ENCODE assay signal across 31 cellular contexts in genomic region chr1:161265305-161265704, GRCh38. TPM values are rescaled to one million over a fixed set of nuclear protein-coding genes. Genes with fewer than 3 reads are reported as not detected.
"Had no signal": no experiment of that assay in that cellular context is flagged by ENCODE, and none has a peak within 500 bp of the region (broad histone marks: within the 10 kb centered on the region; RNA-seq: fewer than 3 reads in every experiment).

No MANE protein-coding gene starts in this region.

- H3K4me3 ChIP-seq: esophagus muscularis mucosa, gastrocnemius medialis had no signal

- H3K4me1 ChIP-seq: foreskin keratinocyte, gastrocnemius medialis had no signal

- ATAC-seq: activated naive CD4-positive, alpha-beta T cell treated with anti-CD3 and anti-CD28 coated beads, Interleukin-2, amount 50 U/mL, for 72 hours; activated T-cell treated with anti-CD3 and anti-CD28 coated beads, Interleukin-2, amount 50 U/mL, for 72 hours; effector memory CD8-positive, alpha-beta T cell; foreskin keratinocyte; gastrocnemius medialis had no signal

- H3K27ac Mint-ChIP-seq: activated CD4-positive, alpha-beta memory T cell treated with anti-CD3 and anti-CD28 coated beads, Interleukin-2, amount 10 ng/mL, durations not matched to agents 7 days and 5 days; activated CD4-positive, alpha-beta T cell treated with anti-CD3 and anti-CD28 coated beads, Interleukin-2, amount 10 ng/mL, durations not matched to agents 7 days and 5 days; activated naive CD4-positive, alpha-beta T cell treated with anti-CD3 and anti-CD28 coated beads, Interleukin-2, amount 10 ng/mL, durations not matched to agents 7 days and 5 days; activated naive CD4-positive, alpha-beta T cell treated with anti-CD3 and anti-CD28 coated beads, Interleukin-2, amount 50 U/mL, for 72 hours; activated naive CD8-positive, alpha-beta T cell treated with anti-CD3 and anti-CD28 coated beads, Interleukin-2, amount 10 ng/mL, durations not matched to agents 7 days and 5 days; activated T-cell treated with anti-CD3 and anti-CD28 coated beads, Interleukin-2, amount 50 U/mL, for 24 hours; activated T-cell treated with anti-CD3 and anti-CD28 coated beads, Interleukin-2, amount 50 U/mL, for 72 hours; effector memory CD8-positive, alpha-beta T cell had no signal

- H3K36me3 ChIP-seq: brain microvascular endothelial cell, esophagus muscularis mucosa, gastrocnemius medialis had no signal

- H3K9me3 Mint-ChIP-seq: activated CD4-positive, alpha-beta memory T cell treated with anti-CD3 and anti-CD28 coated beads, Interleukin-2, amount 10 ng/mL, durations not matched to agents 7 days and 5 days; activated CD4-positive, alpha-beta T cell treated with anti-CD3 and anti-CD28 coated beads, Interleukin-2, amount 10 ng/mL, durations not matched to agents 7 days and 5 days; activated naive CD4-positive, alpha-beta T cell treated with anti-CD3 and anti-CD28 coated beads, Interleukin-2, amount 10 ng/mL, durations not matched to agents 7 days and 5 days; activated naive CD4-positive, alpha-beta T cell treated with anti-CD3 and anti-CD28 coated beads, Interleukin-2, amount 50 U/mL, for 72 hours; activated naive CD8-positive, alpha-beta T cell treated with anti-CD3 and anti-CD28 coated beads, Interleukin-2, amount 10 ng/mL, durations not matched to agents 7 days and 5 days; activated T-cell treated with anti-CD3 and anti-CD28 coated beads, Interleukin-2, amount 50 U/mL, for 24 hours; activated T-cell treated with anti-CD3 and anti-CD28 coated beads, Interleukin-2, amount 50 U/mL, for 72 hours; effector memory CD8-positive, alpha-beta T cell had no signal

- H3K4me3 Mint-ChIP-seq: activated CD4-positive, alpha-beta memory T cell treated with anti-CD3 and anti-CD28 coated beads, Interleukin-2, amount 10 ng/mL, durations not matched to agents 7 days and 5 days; activated CD4-positive, alpha-beta T cell treated with anti-CD3 and anti-CD28 coated beads, Interleukin-2, amount 10 ng/mL, durations not matched to agents 7 days and 5 days; activated naive CD4-positive, alpha-beta T cell treated with anti-CD3 and anti-CD28 coated beads, Interleukin-2, amount 10 ng/mL, durations not matched to agents 7 days and 5 days; activated naive CD8-positive, alpha-beta T cell treated with anti-CD3 and anti-CD28 coated beads, Interleukin-2, amount 10 ng/mL, durations not matched to agents 7 days and 5 days; activated T-cell treated with anti-CD3 and anti-CD28 coated beads, Interleukin-2, amount 50 U/mL, for 24 hours; activated T-cell treated with anti-CD3 and anti-CD28 coated beads, Interleukin-2, amount 50 U/mL, for 72 hours; effector memory CD8-positive, alpha-beta T cell had no signal

- DNase-seq: activated CD4-positive, alpha-beta memory T cell treated with anti-CD3 and anti-CD28 coated beads, Interleukin-2, amount 10 ng/mL, durations not matched to agents 7 days and 5 days; activated CD4-positive, alpha-beta T cell treated with anti-CD3 and anti-CD28 coated beads for 1 hour; activated CD4-positive, alpha-beta T cell treated with anti-CD3 and anti-CD28 coated beads for 4 hours; activated CD4-positive, alpha-beta T cell treated with anti-CD3 and anti-CD28 coated beads, Interleukin-2, amount 10 ng/mL, durations not matched to agents 7 days and 5 days; activated CD4-positive, alpha-beta T cell treated with anti-CD3 and anti-CD28 coated beads, Interleukin-2, amount 50 U/mL, for 4 hours; activated CD8-positive, alpha-beta memory T cell treated with anti-CD3 and anti-CD28 coated beads, Interleukin-2, amount 50 U/mL, for 48 hours; activated gamma-delta T cell; activated naive CD4-positive, alpha-beta T cell; activated naive CD4-positive, alpha-beta T cell treated with anti-CD3 and anti-CD28 coated beads, Interleukin-2, amount 10 ng/mL, durations not matched to agents 7 days and 5 days; activated naive CD8-positive, alpha-beta T cell treated with anti-CD3 and anti-CD28 coated beads, Interleukin-2, amount 10 ng/mL, durations not matched to agents 7 days and 5 days; activated T-cell treated with anti-CD3 and anti-CD28 coated beads for 4 hours; activated T-cell treated with anti-CD3 and anti-CD28 coated beads, Interleukin-2, amount 50 U/mL, for 24 hours; activated T-cell treated with anti-CD3 and anti-CD28 coated beads, Interleukin-2, amount 50 U/mL, for 72 hours; amniotic stem cell; anterior cingulate cortex; brain microvascular endothelial cell; caudate nucleus; cortex of kidney; dermis blood vessel endothelial cell; effector CD4-positive, alpha-beta T cell; effector memory CD8-positive, alpha-beta T cell; erythroblast; foreskin keratinocyte; gastrocnemius medialis; T-helper 2 cell had no signal

- H3K9me3 ChIP-seq: esophagus muscularis mucosa, gastrocnemius medialis had no signal

- FAIRE-seq: astrocyte, colon had no signal

- H3K27ac ChIP-seq: brain microvascular endothelial cell, foreskin keratinocyte, gastrocnemius medialis had no signal

RNA-seq across cellular contexts. Expression of gene PCP4L1, which starts 6.8 kb away (rescaled TPM):
- total RNA-seq: astrocyte, dermis blood vessel endothelial cell, foreskin keratinocyte, gastrocnemius medialis had no signal
- polyA plus RNA-seq: foreskin keratinocyte had no signal

RNA-seq across cellular contexts. Expression of gene NR1I3, which starts 27.3 kb away (rescaled TPM):
- total RNA-seq: activated CD4-positive, alpha-beta memory T cell treated with anti-CD3 and anti-CD28 coated beads, Interleukin-2, amount 10 ng/mL, durations not matched to agents 7 days and 5 days; activated CD4-positive, alpha-beta T cell treated with anti-CD3 and anti-CD28 coated beads, Interleukin-2, amount 10 ng/mL, durations not matched to agents 7 days and 5 days; activated naive CD4-positive, alpha-beta T cell treated with anti-CD3 and anti-CD28 coated beads, Interleukin-2, amount 50 U/mL, for 72 hours; activated naive CD8-positive, alpha-beta T cell treated with anti-CD3 and anti-CD28 coated beads, Interleukin-2, amount 10 ng/mL, durations not matched to agents 7 days and 5 days; activated T-cell treated with anti-CD3 and anti-CD28 coated beads, Interleukin-2, amount 50 U/mL, for 72 hours; astrocyte; chondrocyte; dermis blood vessel endothelial cell; esophagus muscularis mucosa; foreskin keratinocyte; gastrocnemius medialis; T-helper 1 cell treated with Interleukin-12 subunit alpha and Interleukin-12 subunit beta and Interleukin-4 antibody, amounts not matched to agents 30 ng/mL and 1 ng/mL, for 36 hours had no signal

RNA-seq across cellular contexts. Expression of gene APOA2, which starts 41.9 kb away (rescaled TPM):
- total RNA-seq: activated CD4-positive, alpha-beta memory T cell treated with anti-CD3 and anti-CD28 coated beads, Interleukin-2, amount 10 ng/mL, durations not matched to agents 7 days and 5 days; activated CD4-positive, alpha-beta T cell treated with anti-CD3 and anti-CD28 coated beads, Interleukin-2, amount 10 ng/mL, durations not matched to agents 7 days and 5 days; activated naive CD4-positive, alpha-beta T cell treated with anti-CD3 and anti-CD28 coated beads, Interleukin-2, amount 50 U/mL, for 72 hours; activated naive CD8-positive, alpha-beta T cell treated with anti-CD3 and anti-CD28 coated beads, Interleukin-2, amount 10 ng/mL, durations not matched to agents 7 days and 5 days; activated T-cell treated with anti-CD3 and anti-CD28 coated beads, Interleukin-2, amount 50 U/mL, for 72 hours; astrocyte; chondrocyte; dermis blood vessel endothelial cell; esophagus muscularis mucosa; foreskin keratinocyte; T-helper 1 cell treated with Interleukin-12 subunit alpha and Interleukin-12 subunit beta and Interleukin-4 antibody, amounts not matched to agents 30 ng/mL and 1 ng/mL, for 36 hours had no signal
- polyA plus RNA-seq: foreskin keratinocyte had no signal
